In the genomic region with DNA sequence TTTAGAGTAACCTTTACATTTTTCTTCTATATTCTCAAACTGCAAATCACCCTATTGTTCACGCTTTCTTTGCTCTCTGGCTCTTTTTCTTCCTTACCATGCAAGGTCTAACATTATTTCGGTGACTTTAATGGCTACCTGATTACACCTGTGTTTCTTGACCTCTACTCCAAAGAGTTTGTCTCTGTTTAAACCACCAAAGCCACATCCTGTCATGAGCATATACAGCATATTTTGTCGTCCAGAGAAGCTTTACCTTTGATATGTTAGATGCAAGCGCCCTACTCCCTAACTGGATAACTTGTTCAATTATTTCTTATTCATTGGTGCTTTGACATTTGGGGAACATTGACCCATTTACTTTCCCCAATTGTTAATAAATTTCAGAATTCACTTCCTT, we compare ENCODE assay signal across 28 cellular contexts.
"Had no signal": no experiment of that assay in that cellular context is flagged by ENCODE, and none has a peak within 500 bp of the region (broad histone marks: within the 10 kb centered on the region; RNA-seq: fewer than 3 reads in every experiment).

No MANE protein-coding gene starts in this region.

- ATAC-seq: activated CD8-positive, alpha-beta T cell treated with anti-CD3 and anti-CD28 coated beads for 36 hours; activated naive CD8-positive, alpha-beta T cell treated with anti-CD3 and anti-CD28 coated beads, Interleukin-2, amount 50 U/mL, for 24 hours; activated T-cell treated with anti-CD3 and anti-CD28 coated beads, Interleukin-2, amount 50 U/mL, for 4 hours; activated T-cell treated with anti-CD3 and anti-CD28 coated beads, Interleukin-2, amount 50 U/mL, for 72 hours; activated T-helper 17 cell treated with anti-CD3 and anti-CD28 coated beads, Interleukin-2, amount 50 U/mL, for 72 hours had no signal

- DNase-seq: activated B cell treated with CpG ODN at 0.5 μM for 24 hours; activated CD4-positive, alpha-beta memory T cell treated with anti-CD3 and anti-CD28 coated beads for 36 hours; activated CD4-positive, alpha-beta T cell treated with anti-CD3 and anti-CD28 coated beads for 4 hours; activated CD4-positive, alpha-beta T cell treated with anti-CD3 and anti-CD28 coated beads, Interleukin-2, amount 10 ng/mL, durations not matched to agents 24 days and 14 days; activated CD4-positive, alpha-beta T cell treated with anti-CD3 and anti-CD28 coated beads, Interleukin-2, amount 50 U/mL, for 1 hour; activated CD4-positive, alpha-beta T cell treated with anti-CD3 and anti-CD28 coated beads, Interleukin-2, amount 50 U/mL, for 4 hours; activated CD4-positive, CD25-positive, alpha-beta regulatory T cell treated with anti-CD3 and anti-CD28 coated beads, Interleukin-2, amount 50 U/mL, for 72 hours; activated CD8-positive, alpha-beta memory T cell treated with anti-CD3 and anti-CD28 coated beads, Interleukin-2, amount 50 U/mL, for 4 hours; activated CD8-positive, alpha-beta T cell treated with anti-CD3 and anti-CD28 coated beads for 36 hours; activated effector memory CD4-positive, alpha-beta T cell treated with anti-CD3 and anti-CD28 coated beads, Interleukin-2, amount 50 U/mL, for 16 hours; activated gamma-delta T cell treated with Interleukin-2 at 50 U/mL for 16 hours; activated naive CD4-positive, alpha-beta T cell; activated naive CD4-positive, alpha-beta T cell treated with anti-CD3 and anti-CD28 coated beads for 36 hours; activated naive CD8-positive, alpha-beta T cell treated with anti-CD3 and anti-CD28 coated beads, Interleukin-2, amount 10 ng/mL, durations not matched to agents 7 days and 5 days; activated naive CD8-positive, alpha-beta T cell treated with anti-CD3 and anti-CD28 coated beads, Interleukin-2, amount 50 U/mL, for 24 hours; activated T-cell treated with anti-CD3 and anti-CD28 coated beads for 4 hours; activated T-cell treated with anti-CD3 and anti-CD28 coated beads, Interleukin-2, amount 50 U/mL, for 1 hour; activated T-cell treated with anti-CD3 and anti-CD28 coated beads, Interleukin-2, amount 50 U/mL, for 4 hours; activated T-cell treated with anti-CD3 and anti-CD28 coated beads, Interleukin-2, amount 50 U/mL, for 72 hours; amygdala; anterior cingulate cortex; caudate nucleus; cerebellar nuclear complex; T-helper 9 cell had no signal

- H3K36me3 ChIP-seq: ascending aorta, cardiac muscle cell had no signal

- H3K4me1 ChIP-seq: ascending aorta had no signal

- H3K9me3 ChIP-seq: ascending aorta had no signal

- H3K27ac ChIP-seq: ascending aorta, cardiac muscle cell, VCaP had no signal

- H3K4me3 ChIP-seq: ascending aorta, cardiac muscle cell had no signal

- H3K27me3 ChIP-seq: ascending aorta, cardiac muscle cell had no signal
